ENCODE assay signal across 22 cellular contexts in the genomic region with DNA sequence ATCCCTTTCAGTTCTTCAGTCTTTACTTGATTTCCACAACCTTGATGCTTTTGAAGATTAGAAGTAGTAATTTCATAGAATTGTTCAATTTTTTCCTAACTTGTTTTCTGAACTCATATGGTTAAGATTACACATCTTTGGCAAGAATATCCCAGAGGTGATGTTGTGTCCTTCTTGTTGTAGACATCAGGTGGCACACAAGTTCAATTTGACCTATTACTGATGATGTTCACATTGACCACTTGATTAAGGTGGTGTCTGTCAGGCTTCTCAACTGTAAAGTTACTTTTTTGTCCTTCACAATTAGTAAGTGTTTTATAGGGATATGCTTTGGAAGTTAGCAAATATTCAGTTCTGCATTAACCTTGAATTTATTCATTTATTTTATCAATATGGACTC.
"Had no signal": no experiment of that assay in that cellular context is flagged by ENCODE, and none has a peak within 500 bp of the region (broad histone marks: within the 10 kb centered on the region; RNA-seq: fewer than 3 reads in every experiment).

No MANE protein-coding gene starts in this region.

- H3K36me3 ChIP-seq: heart right ventricle, left lung, ovary, sigmoid colon, spleen, suprapubic skin, thoracic aorta, tibial artery, upper lobe of right lung had no signal

- DNase-seq: heart right ventricle; islet precursor cell; left cardiac atrium; left lung; mesendoderm; naive B cell; ovary; right cardiac atrium; sigmoid colon; small intestine; spleen; stimulated activated CD4-positive, alpha-beta T cell treated with anti-CD3 and anti-CD28 coated beads, Interleukin-4, amount 100 ng/mL, for 24 hours; stimulated activated naive CD4-positive, alpha-beta T cell; tibial artery; trophoblast cell; upper lobe of right lung had no signal

- H3K4me2 ChIP-seq: hepatocyte had no signal

- ATAC-seq: heart right ventricle; left cardiac atrium; left lung; natural killer cell treated with Interleukin-12 subunit alpha and Interleukin-12 subunit beta and Interleukin-15 and Interleukin-18, amount 100 ng/mL, for 72 hours; right cardiac atrium; stimulated activated effector memory CD8-positive, alpha-beta T cell treated with anti-CD3 and anti-CD28 coated beads, Interleukin-12 subunit alpha, Interleukin-12 subunit beta, amount 100 ng/mL, for 72 hours; upper lobe of right lung had no signal

- H3K9me3 ChIP-seq: heart right ventricle, left lung, ovary, sigmoid colon, spleen, suprapubic skin, thoracic aorta, tibial artery, upper lobe of right lung had no signal

- H3K27ac ChIP-seq: heart right ventricle, hepatocyte, left lung, ovary, sigmoid colon, spleen, suprapubic skin, thoracic aorta, tibial artery, upper lobe of right lung had no signal

- H3K4me1 ChIP-seq: heart right ventricle, left lung, spleen, suprapubic skin, tibial artery, upper lobe of right lung had no signal

- H3K4me3 ChIP-seq: heart right ventricle, hepatocyte, left lung, lung, ovary, sigmoid colon, spleen, suprapubic skin, thoracic aorta, tibial artery, upper lobe of right lung had no signal

- H3K27me3 ChIP-seq: heart right ventricle, hepatocyte, left lung, ovary, sigmoid colon, spleen, suprapubic skin, tibial artery, upper lobe of right lung had no signal

- H2AFZ ChIP-seq: hepatocyte had no signal

- H3K79me2 ChIP-seq: hepatocyte had no signal
